In the genomic region with DNA sequence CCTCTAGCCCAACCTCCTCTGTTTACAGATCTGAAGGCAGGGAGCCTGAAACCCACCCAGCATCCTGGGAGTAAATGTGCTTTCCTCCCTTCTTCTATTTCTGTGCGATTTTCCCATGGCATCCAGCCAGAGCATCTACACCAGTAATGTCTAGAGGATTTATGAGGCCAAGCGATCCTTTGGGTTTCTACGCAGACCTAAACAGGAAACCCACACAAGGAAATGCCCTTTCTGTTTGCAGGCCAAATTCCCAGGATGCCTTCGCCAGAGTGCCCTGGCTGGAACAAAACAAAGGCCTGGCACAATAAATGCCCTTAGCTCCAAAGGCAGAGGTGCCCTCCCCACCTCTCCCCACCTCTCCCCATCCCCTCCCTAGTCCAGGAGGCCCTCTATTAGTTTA, we compare ENCODE assay signal across 9 cellular contexts.
DNase-seq lines count a peak whose midpoint lies in the region; ATAC-seq and TF ChIP-seq lines count a peak whose summit lies in the region.
"Had no signal": no experiment of that assay in that cellular context is flagged by ENCODE, and none has a peak within 500 bp of the region (broad histone marks: within the 10 kb centered on the region; RNA-seq: fewer than 3 reads in every experiment).

No MANE protein-coding gene starts in this region.

- WGBS in adrenal gland, 4 donors, result 39 to 57% (median 52%) methylated on average over 4 of the region's 4 CpGs
- WGBS in smooth muscle cell (ENCODE audit: low lambda C conversion rate), result 29% methylated on average over 4 of the region's 4 CpGs

- H3K4me3 ChIP-seq in adrenal gland (no peak overlapping the region), smooth muscle cell (no peak overlapping the region)

- ATAC-seq in HG02840 (IDR thresholded peaks at IDR 0.05; ENCODE audit: low FRiP score, unreplicated experiment) (no peak), left lobe of liver (no peak)

- peaks cover 23% of the 10 kb centered on the region for H3F3A ChIP-seq in smooth muscle cell (ENCODE audit: low read depth)

- H3K4me1 ChIP-seq in adrenal gland (replicated peaks in 1 of 2) (peaks cover 3 to 14% of the 10 kb centered on the region in 2 donors), smooth muscle cell (ENCODE audit: low read depth) (peaks cover 26% of the 10 kb centered on the region)

- no peak overlapping the region for H2AFZ ChIP-seq in smooth muscle cell (ENCODE audit: low read depth)

- H3K27ac ChIP-seq in adrenal gland, result peak overlapping the region in 2 of 5 donors; percentile 57 to 85
- H3K27ac ChIP-seq in smooth muscle cell (ENCODE audit: low read depth), result peak overlapping the region; percentile 81

- DNase-seq in HT-29 (ENCODE audit: low spot score) (peak; percentile 95), adrenal gland (peak in 4 of 7 donors; percentile 21 to 63 (median 44)), islet precursor cell (peak; percentile 58), smooth muscle cell (lab: John Stamatoyannopoulos, UW; ENCODE audit: unreplicated experiment) (no peak), posterior vena cava (ENCODE audit: low spot score) (no peak), GF-D8 (lab: John Stamatoyannopoulos, UW) (no peak), left lobe of liver (ENCODE audit: low spot score) (no peak)
- DNase-seq: activated CD4-positive, alpha-beta T cell treated with anti-CD3 and anti-CD28 coated beads for 4 hours had no signal

- H3K27me3 ChIP-seq in adrenal gland (no peaks in the 10 kb centered on the region), smooth muscle cell (ENCODE audit: low read depth) (no peaks in the 10 kb centered on the region)

- TF ChIP-seq POLR2A in adrenal gland (IDR thresholded peaks at IDR 0.05), result no peak

- TF ChIP-seq CTCF in adrenal gland (IDR thresholded peaks at IDR 0.05), result no peak
- TF ChIP-seq CTCF in smooth muscle cell (IDR thresholded peaks at IDR 0.05; ENCODE audit: borderline replicate concordance, insufficient read depth, poor library complexity, severe bottlenecking), result no peak

- H3K4me2 ChIP-seq in smooth muscle cell, result peak overlapping the region; percentile 78

- intact Hi-C loops in adrenal gland (cut with DNase I), result no loop called here
- intact Hi-C loops in posterior vena cava (cut with DNase I), result no loop called here

- H3K36me3 ChIP-seq in adrenal gland (replicated peaks in 1 of 2) (no peaks in the 10 kb centered on the region), smooth muscle cell (ENCODE audit: low read depth) (no peaks in the 10 kb centered on the region)

- H4K20me1 ChIP-seq in smooth muscle cell (ENCODE audit: low read depth), result no peaks in the 10 kb centered on the region

- H3K9me3 ChIP-seq in adrenal gland (replicated peaks in 1 of 3), result no peaks in the 10 kb centered on the region
- no peaks in the 10 kb centered on the region for H3K9me3 ChIP-seq in smooth muscle cell (replicated peaks; ENCODE audit: low read depth)

- no peaks in the 10 kb centered on the region for H3K79me2 ChIP-seq in smooth muscle cell (ENCODE audit: low read depth)

- no peak overlapping the region for H3K9ac ChIP-seq in smooth muscle cell (ENCODE audit: low read depth)

Comparison
In these comparisons a context has a peak if more than half of its experiments do, and no peak if none do; other contexts are left out.
1. DNase-seq: peak in HT-29 (single experiment), adrenal gland (4 of 7) and islet precursor cell (single experiment); none in smooth muscle cell (single experiment), posterior vena cava (single experiment), GF-D8 (single experiment) and left lobe of liver (single experiment).